8 cellular contexts compared by ENCODE assay signal in genomic region chr2:85325466-85325811, GRCh38. TPM values are rescaled to one million over a fixed set of nuclear protein-coding genes. Genes with fewer than 3 reads are reported as not detected.
DNase-seq lines count a peak whose midpoint lies in the region; ATAC-seq, FAIRE-seq and TF ChIP-seq lines count a peak whose summit lies in the region.

No MANE protein-coding gene starts in this region.

- no peak overlapping the region for H3K27ac Mint-ChIP-seq in H9
- peak overlapping the region; percentile 100 for H3K27ac Mint-ChIP-seq in activated CD4-positive, alpha-beta memory T cell treated with anti-CD3 and anti-CD28 coated beads, Interleukin-2, amount 10 ng/mL, durations not matched to agents 7 days and 5 days

- H3K56ac ChIP-seq in H9 (ENCODE audit: insufficient read length, low read depth, low read length), result no peak overlapping the region

- no peak overlapping the region for H2BK12ac ChIP-seq in H9 (ENCODE audit: insufficient read length, low read depth, low read length)

- H4K91ac ChIP-seq in H9 (ENCODE audit: insufficient read length, low read depth, low read length), result no peak overlapping the region

- H4K5ac ChIP-seq in H9 (ENCODE audit: insufficient read length, low read depth, low read length), result no peak overlapping the region

- H3K4ac ChIP-seq in H9 (ENCODE audit: low read depth, low read length), result no peak overlapping the region

- H2BK20ac ChIP-seq in H9 (ENCODE audit: low read depth, low read length, poor library complexity, severe bottlenecking), result no peak overlapping the region

- H3K79me2 ChIP-seq in H9 (ENCODE audit: insufficient read depth, low read length), result peaks cover 8% of the 10 kb centered on the region; the same call in 1 of the 2 replicates

- H3K27me3 ChIP-seq in H9 (ENCODE audit: insufficient read depth, low read length) (no peaks in the 10 kb centered on the region), gastroesophageal sphincter (no peaks in the 10 kb centered on the region), small intestine (ENCODE audit: control insufficient read depth in 2 of 2, insufficient read depth in 2 of 2, low read length in 2 of 2) (no peaks in the 10 kb centered on the region)

- no peak overlapping the region for H3T11ph ChIP-seq in H9 (ENCODE audit: low read length)

- no peaks in the 10 kb centered on the region for H4K20me1 ChIP-seq in H9 (ENCODE audit: control insufficient read depth, insufficient read depth, insufficient read length)

- peaks cover 31 to 67% (median 59%) of the 10 kb centered on the region in 3 experiments; a peak in 6 of 7 replicates for H3K36me3 Mint-ChIP-seq in H9 (ENCODE audit: insufficient read depth in 1 of 3, low read depth in 3 of 3)
- peaks cover 74% of the 10 kb centered on the region for H3K36me3 Mint-ChIP-seq in activated CD4-positive, alpha-beta memory T cell treated with anti-CD3 and anti-CD28 coated beads, Interleukin-2, amount 10 ng/mL, durations not matched to agents 7 days and 5 days (ENCODE audit: low read depth)

- peaks cover 16% of the 10 kb centered on the region for H3K79me1 ChIP-seq in H9 (ENCODE audit: insufficient read depth, low read depth, low read length, poor library complexity, severe bottlenecking)

- H3K4me1 ChIP-seq in H9 (ENCODE audit: insufficient read depth, low read length) (no peaks in the 10 kb centered on the region), gastroesophageal sphincter (peaks cover 7 to 78% (median 41%) of the 10 kb centered on the region in 3 donors), small intestine (ENCODE audit: control insufficient read depth in 2 of 2, insufficient read depth in 1 of 2, low read depth in 1 of 2, low read length in 1 of 2) (peaks cover 4 to 7% of the 10 kb centered on the region in 2 donors)

- no CpG with 5 or more reads among the region's 9 CpGs for WGBS in H9 (ENCODE audit: extremely low coverage, insufficient read length, low lambda C conversion rate)
- 20 to 42% methylated on average over 1 to 4 of the region's 9 CpGs for WGBS in gastroesophageal sphincter (ENCODE audit: low coverage in 1 of 2), 2 donors
- 11 to 34% (median 12%) methylated on average over 9 of the region's 9 CpGs for WGBS in small intestine, 3 donors

- H3K9me3 ChIP-seq in H9 (ENCODE audit: control insufficient read depth, low read depth, low read length) (no peaks in the 10 kb centered on the region), gastroesophageal sphincter (no peaks in the 10 kb centered on the region), small intestine (ENCODE audit: control insufficient read depth, low read depth) (no peaks in the 10 kb centered on the region)

- H3K27ac ChIP-seq in H9 (ENCODE audit: insufficient read length, low read depth, low read length) (no peak overlapping the region), gastroesophageal sphincter (no peak overlapping the region), small intestine (ENCODE audit: low read depth in 1 of 2, low read length in 1 of 2) (peak overlapping the region; percentile 78 to 95)

- CTCF ChIA-PET in activated CD4-positive, alpha-beta memory T cell treated with anti-CD3 and anti-CD28 coated beads, Interleukin-2, amount 10 ng/mL, durations not matched to agents 7 days and 5 days (lab: Charles Lee), result interaction anchor here (1.1 to 2.6 kb wide), 2 partner anchors 25 to 213 kb away, joined by 3 to 14 read pairs; partner anchors contain the start of gene MAT2A

- no peak for ATAC-seq in gastroesophageal sphincter
- ATAC-seq in HG03039 (IDR thresholded peaks at IDR 0.05; ENCODE audit: unreplicated experiment), result no peak

- H3K4me3 ChIP-seq in gastroesophageal sphincter, result peak overlapping the region; percentile 73 to 83
- H3K4me3 ChIP-seq in small intestine (ENCODE audit: low read depth in 1 of 2, low read length in 2 of 2), result peak overlapping the region in 1 of 2 donors; percentile 89

- no peak overlapping the region for H2AFZ ChIP-seq in H9 (ENCODE audit: low read length)

- H3K9ac ChIP-seq in H9 (ENCODE audit: extremely low read depth, insufficient read length, low read length), result no peak overlapping the region

- no peak for TF ChIP-seq POLR2A in gastroesophageal sphincter (IDR thresholded peaks at IDR 0.05)

- no peak overlapping the region for H3K14ac ChIP-seq in H9 (ENCODE audit: insufficient read depth, low read length)

- H2BK15ac ChIP-seq in H9 (ENCODE audit: low read depth, low read length), result no peak overlapping the region

- H3K18ac ChIP-seq in H9 (ENCODE audit: insufficient read length, low read depth, low read length), result no peak overlapping the region

- no peak for TF ChIP-seq EP300 in gastroesophageal sphincter (IDR thresholded peaks at IDR 0.05)

- H2BK5ac ChIP-seq in H9 (ENCODE audit: insufficient read length, low read length), result no peak overlapping the region

- no peak overlapping the region for H2AK5ac ChIP-seq in H9 (ENCODE audit: insufficient read length, low read length)

- H3K36me3 ChIP-seq in gastroesophageal sphincter (peaks cover 2 to 46% of the 10 kb centered on the region in 2 donors), small intestine (ENCODE audit: control insufficient read depth in 2 of 2, insufficient read depth in 2 of 2, low read length in 2 of 2) (peaks cover 12 to 23% of the 10 kb centered on the region in 2 donors)

- TF ChIP-seq CTCF in H9 (conservative IDR thresholded peaks at IDR 0.05) (no peak), gastroesophageal sphincter (IDR thresholded peaks at IDR 0.05) (no peak)

- H3K9me3 Mint-ChIP-seq in H9, result no peaks in the 10 kb centered on the region; a peak in 1 of 5 replicates
- no peaks in the 10 kb centered on the region for H3K9me3 Mint-ChIP-seq in activated CD4-positive, alpha-beta memory T cell treated with anti-CD3 and anti-CD28 coated beads, Interleukin-2, amount 10 ng/mL, durations not matched to agents 7 days and 5 days

- DNase-seq in H9 (no peak), small intestine (no peak), NCI-H146 (lab: John Stamatoyannopoulos, UW) (no peak), NCI-H2227 treated with DMSO at 0.1 percent for 48 hours (lab: John Stamatoyannopoulos, UW) (no peak), hypothalamus (lab: John Stamatoyannopoulos, UW) (no peak)
- no peak for DNase-seq in activated CD4-positive, alpha-beta memory T cell treated with anti-CD3 and anti-CD28 coated beads, Interleukin-2, amount 10 ng/mL, durations not matched to agents 7 days and 5 days

- no peaks in the 10 kb centered on the region; the same call in 1 of the 2 replicates for H3K27me3 Mint-ChIP-seq in H9 (ENCODE audit: low read depth)
- no peaks in the 10 kb centered on the region for H3K27me3 Mint-ChIP-seq in activated CD4-positive, alpha-beta memory T cell treated with anti-CD3 and anti-CD28 coated beads, Interleukin-2, amount 10 ng/mL, durations not matched to agents 7 days and 5 days

- no peak overlapping the region for H3K4me2 ChIP-seq in H9 (ENCODE audit: insufficient read depth, insufficient read length, low read length)

- peaks cover 18% of the 10 kb centered on the region for H3K23me2 ChIP-seq in H9 (ENCODE audit: insufficient read length, low read depth, low read length, poor library complexity, severe bottlenecking)

- H2BK120ac ChIP-seq in H9 (ENCODE audit: low read depth, low read length, poor library complexity, severe bottlenecking), result no peak overlapping the region

- H3K4me1 Mint-ChIP-seq in H9, result peaks cover 28 to 35% of the 10 kb centered on the region in 2 experiments
- peaks cover 59% of the 10 kb centered on the region for H3K4me1 Mint-ChIP-seq in activated CD4-positive, alpha-beta memory T cell treated with anti-CD3 and anti-CD28 coated beads, Interleukin-2, amount 10 ng/mL, durations not matched to agents 7 days and 5 days

- FAIRE-seq in small intestine (lab: Jason Lieb, UNC), result no peak

- H4K8ac ChIP-seq in H9 (replicated peaks; ENCODE audit: insufficient read length, low read depth, low read length), result no peak overlapping the region

- no peak overlapping the region for H3K23ac ChIP-seq in H9 (ENCODE audit: insufficient read length, low read depth, low read length)

- POLR2A ChIA-PET in activated CD4-positive, alpha-beta memory T cell treated with anti-CD3 and anti-CD28 coated beads, Interleukin-2, amount 10 ng/mL, durations not matched to agents 7 days and 5 days (lab: Charles Lee), result interaction anchor here (1.0 to 12.1 kb wide), 11 partner anchors 11 to 270 kb away, joined by 3 to 234 read pairs (median 16); partner anchors contain the start of genes ELMOD3, MAT2A, RETSAT and RNF181

- H3K4me3 Mint-ChIP-seq in H9, result peak overlapping the region; percentile 90 to 93; a peak in 3 of 5 replicates
- H3K4me3 Mint-ChIP-seq in activated CD4-positive, alpha-beta memory T cell treated with anti-CD3 and anti-CD28 coated beads, Interleukin-2, amount 10 ng/mL, durations not matched to agents 7 days and 5 days, result peak overlapping the region; percentile 93

RNA-seq across cellular contexts. Expression of gene TGOLN2, which starts 2.4 kb away (rescaled TPM):
- total RNA-seq in H9 (2021), result 47.7 and 47.8 TPM in 2 replicates
- 100 to 1,000 TPM; 129 to 131 TPM for total RNA-seq in activated CD4-positive, alpha-beta memory T cell treated with anti-CD3 and anti-CD28 coated beads, Interleukin-2, amount 10 ng/mL, durations not matched to agents 7 days and 5 days
- 100 to 1,000 TPM; 115 to 153 (median 124) TPM for total RNA-seq in gastroesophageal sphincter
- polyA plus RNA-seq in small intestine, result 10 to 100 TPM; 18.6 to 59.7 (median 26.7) TPM

RNA-seq across cellular contexts. Expression of gene RETSAT, which starts 28.9 kb away (rescaled TPM):
- total RNA-seq in H9 (2021), result 14.7 and 16.7 TPM in 2 replicates
- 10 to 100 TPM; 30.1 to 31.1 TPM for total RNA-seq in activated CD4-positive, alpha-beta memory T cell treated with anti-CD3 and anti-CD28 coated beads, Interleukin-2, amount 10 ng/mL, durations not matched to agents 7 days and 5 days
- total RNA-seq in gastroesophageal sphincter, result 10 to 100 TPM; 29.5 to 61.8 (median 44.9) TPM
- polyA plus RNA-seq in small intestine, result 100 to 1,000 TPM in 2 of 3 donors, 10 to 100 TPM in 1; 92.8 to 147 (median 147) TPM

RNA-seq across cellular contexts. Expression of gene ELMOD3, which starts 29.1 kb away (rescaled TPM):
- total RNA-seq in H9 (2021) (7.4 and 7.6 TPM in 2 replicates), gastroesophageal sphincter (10 to 100 TPM; 12.4 to 25.8 (median 18.0) TPM)
- total RNA-seq in activated CD4-positive, alpha-beta memory T cell treated with anti-CD3 and anti-CD28 coated beads, Interleukin-2, amount 10 ng/mL, durations not matched to agents 7 days and 5 days, result 10 to 100 TPM; 19.2 to 19.4 TPM
- 10 to 100 TPM; 16.1 to 36.9 (median 20.0) TPM for polyA plus RNA-seq in small intestine

Comparison
In these comparisons a context has a peak if more than half of its experiments do, and no peak if none do; other contexts are left out.
1. H3K27ac ChIP-seq: peak in small intestine (2 of 2); none in H9 (single experiment) and gastroesophageal sphincter (0 of 4).